In the genomic region with DNA sequence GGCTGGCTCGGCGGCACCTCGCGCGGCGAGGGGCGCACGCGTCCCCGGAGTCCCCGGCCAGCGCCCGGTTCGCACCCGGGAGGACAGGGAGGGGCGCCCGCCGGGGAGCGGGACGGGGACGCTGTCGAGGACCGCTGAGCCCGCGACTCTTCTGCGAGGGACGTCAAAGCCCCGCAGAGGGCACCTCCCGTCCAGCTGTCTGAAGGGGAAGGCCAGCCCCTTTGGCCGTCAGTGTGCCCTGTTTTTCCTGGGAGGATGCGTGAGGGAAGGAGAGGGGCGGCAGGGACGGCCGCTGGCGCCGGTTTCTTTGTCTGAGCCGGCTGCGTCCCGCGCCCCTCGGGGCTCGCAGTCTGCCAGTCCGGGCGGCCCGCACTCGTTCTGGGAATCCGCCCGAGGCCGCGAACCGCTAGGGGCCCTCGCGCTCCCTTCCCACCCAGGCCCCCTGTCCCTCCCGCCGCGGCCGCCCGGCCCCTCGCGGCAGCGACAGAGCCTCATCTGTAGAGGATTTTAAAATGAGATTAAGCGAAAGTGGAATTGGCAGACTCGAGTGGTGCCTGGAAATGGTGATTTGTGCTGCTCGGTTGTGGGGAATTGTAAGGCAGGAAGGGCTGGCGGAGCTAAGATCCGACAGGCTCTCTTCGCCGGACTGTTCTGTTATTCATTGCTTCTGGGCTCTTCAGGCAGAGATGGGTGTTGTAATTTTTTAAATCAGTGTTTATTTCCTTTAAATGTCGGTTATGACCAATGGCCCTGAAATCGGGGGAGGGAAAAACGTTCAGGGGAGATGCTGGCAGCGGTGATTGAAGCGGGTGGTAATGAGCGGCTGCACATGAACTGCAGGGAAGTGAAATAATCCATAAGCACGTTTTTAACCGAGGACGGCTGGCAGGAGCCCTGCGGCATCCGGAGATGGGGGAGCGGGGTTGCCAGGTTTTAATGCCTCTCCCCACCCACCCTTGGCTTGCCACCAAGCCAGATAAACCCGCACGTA, we compare ENCODE assay signal across 8 cellular contexts. TPM values are rescaled to one million over a fixed set of nuclear protein-coding genes. Genes with fewer than 3 reads are reported as not detected.
DNase-seq lines count a peak whose midpoint lies in the region; ATAC-seq and TF ChIP-seq lines count a peak whose summit lies in the region.

No MANE protein-coding gene starts in this region.

- H3K4me2 ChIP-seq in neural cell (ENCODE audit: low read length): peak overlapping the region; percentile 84

- peak overlapping the region; percentile 61 for H2AFZ ChIP-seq in neural cell (ENCODE audit: low read depth, low read length)

- DNase-seq in CD4-positive, alpha-beta T cell: no peak
- peak; percentile 22 for DNase-seq in RPMI8226
- no peak for DNase-seq in esophagus squamous epithelium (lab: John Stamatoyannopoulos, UW)
- no peak for DNase-seq in SKM-1 treated with dmso at 0.1 percent for 144 hours (lab: John Stamatoyannopoulos, UW; ENCODE audit: unreplicated experiment)
- DNase-seq in effector memory CD4-positive, alpha-beta T cell: no peak
- no peak for DNase-seq in NK-92 (lab: John Stamatoyannopoulos, UW; ENCODE audit: unreplicated experiment)

- ATAC-seq in CD4-positive, alpha-beta T cell (ENCODE audit: poor library complexity): no peak
- peak; percentile 42 for ATAC-seq in HG03442 (IDR thresholded peaks at IDR 0.05; ENCODE audit: unreplicated experiment)

- peak overlapping the region; percentile 3 for H3K4me3 Mint-ChIP-seq in CD4-positive, alpha-beta T cell

- no peaks in the 10 kb centered on the region for H3K9me3 ChIP-seq in CD4-positive, alpha-beta T cell (ENCODE audit: control insufficient read depth, low read length)
- no peaks in the 10 kb centered on the region for H3K9me3 ChIP-seq in esophagus squamous epithelium
- H3K9me3 ChIP-seq in neural cell (ENCODE audit: low read length): no peaks in the 10 kb centered on the region
- no peaks in the 10 kb centered on the region for H3K9me3 ChIP-seq in effector memory CD4-positive, alpha-beta T cell (ENCODE audit: control insufficient read depth, low read length)

- no peak overlapping the region for H3K27ac Mint-ChIP-seq in CD4-positive, alpha-beta T cell

- H3K36me3 Mint-ChIP-seq in CD4-positive, alpha-beta T cell (ENCODE audit: low read depth): no peaks in the 10 kb centered on the region

- TF ChIP-seq CTCF in CD4-positive, alpha-beta T cell (IDR thresholded peaks at IDR 0.05): no peak
- TF ChIP-seq CTCF in esophagus squamous epithelium (IDR thresholded peaks at IDR 0.05) (no peak), neural cell (IDR thresholded peaks at IDR 0.05; ENCODE audit: poor library complexity, severe bottlenecking) (no peak)

- H3K36me3 ChIP-seq in esophagus squamous epithelium (no peaks in the 10 kb centered on the region), neural cell (ENCODE audit: insufficient read depth, low read length) (no peaks in the 10 kb centered on the region)
- no peaks in the 10 kb centered on the region for H3K36me3 ChIP-seq in effector memory CD4-positive, alpha-beta T cell (ENCODE audit: control insufficient read depth, insufficient read depth, low read length)

- H3K27ac ChIP-seq in CD4-positive, alpha-beta T cell (ENCODE audit: low read depth, low read length): no peak overlapping the region
- H3K27ac ChIP-seq in esophagus squamous epithelium (peak overlapping the region in 2 of 4 donors; percentile 16 to 21), neural cell (ENCODE audit: low read length) (peak overlapping the region; percentile 81)
- no peak overlapping the region for H3K27ac ChIP-seq in effector memory CD4-positive, alpha-beta T cell (ENCODE audit: insufficient read depth, low read length, poor library complexity, severe bottlenecking)

- POLR2A ChIA-PET in CD4-positive, alpha-beta T cell (lab: Charles Lee): no interaction called here

- 0 to 1% methylated on average over 20 to 21 of the region's 82 CpGs for WGBS in esophagus squamous epithelium, 2 donors

- H3K27me3 Mint-ChIP-seq in CD4-positive, alpha-beta T cell: peaks cover 57% of the 10 kb centered on the region

- H3K4me1 Mint-ChIP-seq in CD4-positive, alpha-beta T cell (ENCODE audit: low read depth): peaks cover 6% of the 10 kb centered on the region

- intact Hi-C loops in CD4-positive, alpha-beta T cell (cut with DNase I, micrococcal nuclease): no loop called here
- intact Hi-C loops in esophagus squamous epithelium (cut with DNase I): no loop called here

- no peaks in the 10 kb centered on the region for H4K20me1 ChIP-seq in neural cell (ENCODE audit: insufficient read depth)

- no peaks in the 10 kb centered on the region for H3K9me2 ChIP-seq in neural cell (ENCODE audit: insufficient read depth, low read length)

- H3K4me3 ChIP-seq in esophagus squamous epithelium (peak overlapping the region; percentile 28 to 60 (median 44)), neural cell (ENCODE audit: low read length) (peak overlapping the region; percentile 81)
- no peak overlapping the region for H3K4me3 ChIP-seq in effector memory CD4-positive, alpha-beta T cell (ENCODE audit: insufficient read depth, low read depth, low read length, poor library complexity, severe bottlenecking)

- peaks cover 27% of the 10 kb centered on the region for H3K79me2 ChIP-seq in neural cell (replicated peaks; ENCODE audit: insufficient read depth, low read length)

- TF ChIP-seq POLR2A in esophagus squamous epithelium (IDR thresholded peaks at IDR 0.05): no peak

- no peaks in the 10 kb centered on the region for H3K9me3 Mint-ChIP-seq in CD4-positive, alpha-beta T cell

- peak; percentile 47 for TF ChIP-seq RAD21 in neural cell (conservative IDR thresholded peaks at IDR 0.05)

- no peak for TF ChIP-seq EP300 in neural cell (conservative IDR thresholded peaks at IDR 0.05; ENCODE audit: poor library complexity, severe bottlenecking)

- peaks cover 53% of the 10 kb centered on the region for H3K27me3 ChIP-seq in CD4-positive, alpha-beta T cell (ENCODE audit: control insufficient read depth, insufficient read depth, low read length)
- H3K27me3 ChIP-seq in esophagus squamous epithelium (peaks cover 0 to 70% (median 12%) of the 10 kb centered on the region in 4 donors), neural cell (ENCODE audit: insufficient read depth, low read depth, low read length) (peaks cover 42% of the 10 kb centered on the region)
- H3K27me3 ChIP-seq in effector memory CD4-positive, alpha-beta T cell (replicated peaks; ENCODE audit: control insufficient read depth, insufficient read depth, low read length, poor library complexity, severe bottlenecking): peaks cover 8% of the 10 kb centered on the region

- H3K4me1 ChIP-seq in esophagus squamous epithelium: peaks cover 0 to 25% (median 13%) of the 10 kb centered on the region in 3 donors
- H3K4me1 ChIP-seq in effector memory CD4-positive, alpha-beta T cell (ENCODE audit: control insufficient read depth, insufficient read depth, low read length, poor library complexity, severe bottlenecking): no peaks in the 10 kb centered on the region

- H3F3A ChIP-seq in neural cell (ENCODE audit: insufficient read depth, low read length, poor library complexity, severe bottlenecking): no peaks in the 10 kb centered on the region

- CTCF ChIA-PET in CD4-positive, alpha-beta T cell (lab: Charles Lee): no interaction called here

- H3K9ac ChIP-seq in neural cell (ENCODE audit: low read length): peak overlapping the region; percentile 89

TF ChIP-seq in neural cell, 6 proteins besides CTCF, POLR2A, EP300 and RAD21:
- TF ChIP-seq POLR2AphosphoS5 (IDR thresholded peaks at IDR 0.05): peak; percentile 48
- peak; percentile 51 for TF ChIP-seq SMC3 (conservative IDR thresholded peaks at IDR 0.05; ENCODE audit: poor library complexity)
- no peak for TF ChIP-seq EZH2 (IDR thresholded peaks at IDR 0.05; ENCODE audit: borderline replicate concordance, insufficient read depth, low read length, poor library complexity, severe bottlenecking)
- TF ChIP-seq MXI1 (conservative IDR thresholded peaks at IDR 0.05; ENCODE audit: poor library complexity, severe bottlenecking): peak; percentile 64
- no peak for TF ChIP-seq TAF1 (IDR thresholded peaks at IDR 0.05; ENCODE audit: low read depth)
- TF ChIP-seq, protein P1, sequence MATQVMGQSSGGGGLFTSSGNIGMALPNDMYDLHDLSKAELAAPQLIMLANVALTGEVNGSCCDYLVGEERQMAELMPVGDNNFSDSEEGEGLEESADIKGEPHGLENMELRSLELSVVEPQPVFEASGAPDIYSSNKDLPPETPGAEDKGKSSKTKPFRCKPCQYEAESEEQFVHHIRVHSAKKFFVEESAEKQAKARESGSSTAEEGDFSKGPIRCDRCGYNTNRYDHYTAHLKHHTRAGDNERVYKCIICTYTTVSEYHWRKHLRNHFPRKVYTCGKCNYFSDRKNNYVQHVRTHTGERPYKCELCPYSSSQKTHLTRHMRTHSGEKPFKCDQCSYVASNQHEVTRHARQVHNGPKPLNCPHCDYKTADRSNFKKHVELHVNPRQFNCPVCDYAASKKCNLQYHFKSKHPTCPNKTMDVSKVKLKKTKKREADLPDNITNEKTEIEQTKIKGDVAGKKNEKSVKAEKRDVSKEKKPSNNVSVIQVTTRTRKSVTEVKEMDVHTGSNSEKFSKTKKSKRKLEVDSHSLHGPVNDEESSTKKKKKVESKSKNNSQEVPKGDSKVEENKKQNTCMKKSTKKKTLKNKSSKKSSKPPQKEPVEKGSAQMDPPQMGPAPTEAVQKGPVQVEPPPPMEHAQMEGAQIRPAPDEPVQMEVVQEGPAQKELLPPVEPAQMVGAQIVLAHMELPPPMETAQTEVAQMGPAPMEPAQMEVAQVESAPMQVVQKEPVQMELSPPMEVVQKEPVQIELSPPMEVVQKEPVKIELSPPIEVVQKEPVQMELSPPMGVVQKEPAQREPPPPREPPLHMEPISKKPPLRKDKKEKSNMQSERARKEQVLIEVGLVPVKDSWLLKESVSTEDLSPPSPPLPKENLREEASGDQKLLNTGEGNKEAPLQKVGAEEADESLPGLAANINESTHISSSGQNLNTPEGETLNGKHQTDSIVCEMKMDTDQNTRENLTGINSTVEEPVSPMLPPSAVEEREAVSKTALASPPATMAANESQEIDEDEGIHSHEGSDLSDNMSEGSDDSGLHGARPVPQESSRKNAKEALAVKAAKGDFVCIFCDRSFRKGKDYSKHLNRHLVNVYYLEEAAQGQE (IDR thresholded peaks at IDR 0.05; ENCODE audit: borderline replicate concordance): peak; percentile 41
TF ChIP-seq in neural cell: peak in this region for 4.

RNA-seq across cellular contexts. Expression of a gene that starts 0.6 kb away (rescaled TPM):
- total RNA-seq in CD4-positive, alpha-beta T cell: not detected
- total RNA-seq in esophagus squamous epithelium: 1 to 10 TPM in 2 of 4 donors, under 1 TPM in 2; 0.68 to 6.5 (median 1.00) TPM
- polyA plus RNA-seq in neural cell: 169 and 178 TPM in 2 replicates
- polyA minus RNA-seq in neural cell: 379 and 463 TPM in 2 replicates
